Comparison of ENCODE assay signal across 8 cellular contexts in the genomic region with DNA sequence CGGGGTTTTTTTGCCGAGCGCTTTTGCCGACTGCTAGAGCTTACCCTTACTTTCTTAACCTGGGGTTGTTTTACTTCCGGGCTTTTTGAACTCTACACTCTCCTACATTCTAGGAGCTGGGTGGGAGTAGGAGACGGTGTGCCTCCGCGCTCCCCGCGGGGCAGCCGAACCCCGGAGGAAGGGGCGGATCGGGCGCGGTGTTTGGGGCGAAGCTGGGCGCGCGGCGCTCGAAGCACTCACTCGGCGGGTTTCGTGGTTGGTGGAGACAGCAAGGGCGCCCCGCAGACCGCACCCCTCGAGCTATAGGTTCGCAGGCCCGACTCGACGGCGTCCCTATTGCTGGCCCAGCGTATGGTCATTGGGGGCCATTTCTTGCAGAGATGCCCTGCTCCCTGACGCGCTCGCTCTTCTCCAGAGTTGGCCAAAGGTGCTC. TPM values are rescaled to one million over a fixed set of nuclear protein-coding genes. Genes with fewer than 3 reads are reported as not detected.
DNase-seq lines count a peak whose midpoint lies in the region; ATAC-seq and TF ChIP-seq lines count a peak whose summit lies in the region.

No MANE protein-coding gene starts in this region.

- H2BK12ac ChIP-seq in mesenchymal stem cell (ENCODE audit: low read length in 2 of 2) = no peak overlapping the region

- H2AK5ac ChIP-seq in mesenchymal stem cell (ENCODE audit: low read length, severe bottlenecking) = no peak overlapping the region

- DNase-seq in A673 (ENCODE audit: low spot score) (peak; percentile 88), NCI-H345 treated with DMSO at 0.1 percent for 48 hours (lab: John Stamatoyannopoulos, UW; ENCODE audit: unreplicated experiment) (peak; percentile 77), mesenchymal stem cell (peak; percentile 92)
- peak; percentile 81 for DNase-seq in activated CD4-positive, alpha-beta T cell treated with anti-CD3 and anti-CD28 coated beads for 48 hours
- peak; percentile 39 to 56 for DNase-seq in stimulated activated CD8-positive, alpha-beta memory T cell treated with anti-CD3 and anti-CD28 coated beads, Interleukin-2, amount 100 ng/mL, for 1 hour (ENCODE audit: low read depth in 2 of 2)

- H2BK15ac ChIP-seq in mesenchymal stem cell (ENCODE audit: low read depth, poor library complexity, severe bottlenecking) = peak overlapping the region; percentile 60

- under 1% methylated on average over 33 of the region's 38 CpGs for WGBS in mesenchymal stem cell

- peak overlapping the region; percentile 95 for H2AFZ ChIP-seq in mesenchymal stem cell (ENCODE audit: low read depth, low read length)

- H2BK120ac ChIP-seq in mesenchymal stem cell (ENCODE audit: low read depth, low read length) = peak overlapping the region; percentile 97

- peak overlapping the region; percentile 59 for H3K4me2 ChIP-seq in mesenchymal stem cell (ENCODE audit: low read length, poor library complexity, severe bottlenecking)

- no peak for TF ChIP-seq CTCF in A673 (conservative IDR thresholded peaks at IDR 0.05; ENCODE audit: low read depth, low read length)

- POLR2A ChIA-PET in A673 (lab: Charles Lee; ENCODE audit: low non-redundant PET) = interaction anchor here (0.9 to 1.7 kb wide), 2 partner anchors 41 to 86 kb away, joined by 3 to 12 read pairs; no protein-coding TSS in a partner anchor

- H3K79me1 ChIP-seq in mesenchymal stem cell (replicated peaks; ENCODE audit: low read length, poor library complexity, severe bottlenecking) = peaks cover 6% of the 10 kb centered on the region

- H3K9ac ChIP-seq in duodenal mucosa (ENCODE audit: low read depth in 1 of 2, low read length in 2 of 2) (peak overlapping the region; percentile 93 to 94), mesenchymal stem cell (ENCODE audit: low read length) (peak overlapping the region; percentile 96)

- peak overlapping the region; percentile 15 to 94 for H3K4ac ChIP-seq in mesenchymal stem cell (ENCODE audit: low read depth in 1 of 2, low read length in 2 of 2)

- intact Hi-C loops in A673 (cut with micrococcal nuclease; ENCODE audit: unreplicated experiment) = loop anchor here (1.0 kb wide), 1 partner anchor 40 kb away; no protein-coding TSS in a partner anchor

- H3K23ac ChIP-seq in mesenchymal stem cell (ENCODE audit: low read length in 2 of 2) = no peak overlapping the region

- peak overlapping the region in 1 of 2 experiments; percentile 61 for H3K14ac ChIP-seq in mesenchymal stem cell (ENCODE audit: low read length in 2 of 2)

- H3K4me1 ChIP-seq in A673 (ENCODE audit: insufficient read depth, low read length, poor library complexity, severe bottlenecking) (peaks cover 7% of the 10 kb centered on the region), duodenal mucosa (ENCODE audit: control insufficient read depth in 1 of 2, insufficient read depth in 2 of 2, low read length in 2 of 2) (peaks cover 10% of the 10 kb centered on the region in 2 donors), mesenchymal stem cell (ENCODE audit: control insufficient read depth, insufficient read depth, low read depth, low read length) (peaks cover 3% of the 10 kb centered on the region)

- H3K4me3 ChIP-seq in A673 (ENCODE audit: low read depth, low read length, poor library complexity, severe bottlenecking) = peak overlapping the region; percentile 62
- peak overlapping the region; percentile 89 to 95 for H3K4me3 ChIP-seq in duodenal mucosa (ENCODE audit: low read depth in 1 of 2, low read length in 2 of 2)
- peak overlapping the region; percentile 64 to 86 for H3K4me3 ChIP-seq in mesenchymal stem cell (ENCODE audit: insufficient read depth in 1 of 2, low read depth in 1 of 2, low read length in 2 of 2)

- peaks cover 13% of the 10 kb centered on the region for H3K36me3 ChIP-seq in A673 (ENCODE audit: insufficient read depth, low read length, poor library complexity, severe bottlenecking)
- peaks cover 10 to 25% of the 10 kb centered on the region in 2 donors for H3K36me3 ChIP-seq in duodenal mucosa (ENCODE audit: control insufficient read depth in 1 of 2, insufficient read depth in 2 of 2, low read length in 2 of 2)
- H3K36me3 ChIP-seq in mesenchymal stem cell (ENCODE audit: control insufficient read depth in 1 of 2, insufficient read depth in 2 of 2, low read depth in 1 of 2, low read length in 2 of 2) = peaks cover 4 to 24% of the 10 kb centered on the region in 2 experiments

- TF ChIP-seq POLR2A in GM18526 (IDR thresholded peaks at IDR 0.05; ENCODE audit: extremely low read depth, insufficient read length) = peak; percentile 74

- peak overlapping the region in 1 of 2 experiments; percentile 99 for H3K18ac ChIP-seq in mesenchymal stem cell (ENCODE audit: low read depth in 1 of 2, low read length in 2 of 2)

- H3K9me3 ChIP-seq in A673 (ENCODE audit: low read depth, low read length, poor library complexity, severe bottlenecking) (no peaks in the 10 kb centered on the region), duodenal mucosa (ENCODE audit: control insufficient read depth in 1 of 2, low read length in 2 of 2) (no peaks in the 10 kb centered on the region), mesenchymal stem cell (ENCODE audit: control insufficient read depth, low read length) (no peaks in the 10 kb centered on the region)

- H4K8ac ChIP-seq in mesenchymal stem cell (ENCODE audit: low read length) = peak overlapping the region; percentile 96

- peak overlapping the region; percentile 99 for H2BK5ac ChIP-seq in mesenchymal stem cell (ENCODE audit: low read depth, low read length, poor library complexity, severe bottlenecking)

- BruUV-seq in A673 (replicated peaks; lab: Mats Ljungman, UMichigan) = no TSS peak

- CTCF ChIA-PET in A673 (lab: Charles Lee) = interaction anchor here (0.6 to 1.5 kb wide), 3 partner anchors 12 to 1049 kb away, joined by 3 to 8 read pairs (median 3); no protein-coding TSS in a partner anchor

- peak; percentile 59 for ATAC-seq in HG03025 (IDR thresholded peaks at IDR 0.05; ENCODE audit: low FRiP score, unreplicated experiment)

- peak overlapping the region; percentile 14 for H4K91ac ChIP-seq in mesenchymal stem cell (ENCODE audit: low read length)

- peaks cover 13% of the 10 kb centered on the region for H3K27me3 ChIP-seq in A673 (replicated peaks; ENCODE audit: insufficient read depth, low read depth, low read length, poor library complexity)
- peaks cover 5 to 10% of the 10 kb centered on the region in 2 donors for H3K27me3 ChIP-seq in duodenal mucosa (ENCODE audit: control insufficient read depth in 1 of 2, insufficient read depth in 2 of 2, low read length in 2 of 2)
- peaks cover 0 to 14% of the 10 kb centered on the region in 2 experiments for H3K27me3 ChIP-seq in mesenchymal stem cell (ENCODE audit: control insufficient read depth in 1 of 2, insufficient read depth in 1 of 2, low read length in 2 of 2)

- H3K27ac ChIP-seq in A673 (ENCODE audit: low read depth, low read length, poor library complexity, severe bottlenecking) (peak overlapping the region; percentile 99), duodenal mucosa (ENCODE audit: low read depth, low read length) (peak overlapping the region; percentile 97), mesenchymal stem cell (ENCODE audit: low read length, poor library complexity, severe bottlenecking) (peak overlapping the region; percentile 100)

RNA-seq across cellular contexts. Expression of a gene that starts 0.2 kb away (rescaled TPM):
- 13.7 and 17.2 TPM in 2 replicates for total RNA-seq in A673 (2021)
- 4.0 TPM for polyA plus RNA-seq in mesenchymal stem cell (2013, experiment 1 of 2)
- polyA plus RNA-seq in mesenchymal stem cell (2013, experiment 2 of 2) = 5.0 TPM

Comparison
In these comparisons a context has a peak if more than half of its experiments do, and no peak if none do; other contexts are left out.
1. Peak in every context shown above with its lines: DNase-seq, ATAC-seq, H3K4me3 ChIP-seq and H3K27ac ChIP-seq.